ENCODE assay signal across 23 cellular contexts in genomic region chr12:124816295-124816854, GRCh38.
"Had no signal": no experiment of that assay in that cellular context is flagged by ENCODE, and none has a peak within 500 bp of the region (broad histone marks: within the 10 kb centered on the region; RNA-seq: fewer than 3 reads in every experiment).

No MANE protein-coding gene starts in this region.

- H3K9me3 ChIP-seq: psoas muscle, suprapubic skin had no signal

- H3K27ac Mint-ChIP-seq: activated CD4-positive, alpha-beta T cell treated with anti-CD3 and anti-CD28 coated beads, Interleukin-2, amount 10 ng/mL, durations not matched to agents 24 days and 14 days; activated CD8-positive, alpha-beta T cell treated with anti-CD3 and anti-CD28 coated beads, Interleukin-2, amount 10 ng/mL, durations not matched to agents 7 days and 5 days; activated T-cell treated with anti-CD3 and anti-CD28 coated beads, Interleukin-2, amount 50 U/mL, for 24 hours; activated T-helper 2 cell treated with anti-CD3 and anti-CD28 coated beads, Interferon-gamma antibody, Interleukin-2, Interleukin-4, amounts not matched to agents 10 μg/mL and 5 μg/mL and 100 μg/mL, durations not matched to agents 14 hours and 24 hours and 36 hours; natural killer cell treated with Interleukin-12 subunit alpha and Interleukin-12 subunit beta and Interleukin-15 and Interleukin-18, amount 100 ng/mL, for 72 hours; type B pancreatic cell had no signal

- H3K4me3 Mint-ChIP-seq: activated CD4-positive, alpha-beta T cell treated with anti-CD3 and anti-CD28 coated beads, Interleukin-2, amount 10 ng/mL, durations not matched to agents 24 days and 14 days; activated CD8-positive, alpha-beta T cell treated with anti-CD3 and anti-CD28 coated beads, Interleukin-2, amount 10 ng/mL, durations not matched to agents 7 days and 5 days; activated T-cell treated with anti-CD3 and anti-CD28 coated beads, Interleukin-2, amount 50 U/mL, for 24 hours; natural killer cell treated with Interleukin-12 subunit alpha and Interleukin-12 subunit beta and Interleukin-15 and Interleukin-18, amount 100 ng/mL, for 72 hours; stimulated activated naive CD8-positive, alpha-beta T cell treated with anti-CD3 and anti-CD28 coated beads, Interleukin-15, amount 100 ng/mL, for 72 hours; type B pancreatic cell had no signal

- H3K27me3 Mint-ChIP-seq: activated CD4-positive, alpha-beta T cell treated with anti-CD3 and anti-CD28 coated beads, Interleukin-2, amount 10 ng/mL, durations not matched to agents 24 days and 14 days; activated T-cell treated with anti-CD3 and anti-CD28 coated beads, Interleukin-2, amount 50 U/mL, for 24 hours; stimulated activated naive CD8-positive, alpha-beta T cell treated with anti-CD3 and anti-CD28 coated beads, Interleukin-15, amount 100 ng/mL, for 72 hours; type B pancreatic cell had no signal

- H3K9me3 Mint-ChIP-seq: activated CD4-positive, alpha-beta T cell treated with anti-CD3 and anti-CD28 coated beads, Interleukin-2, amount 10 ng/mL, durations not matched to agents 24 days and 14 days; activated T-cell treated with anti-CD3 and anti-CD28 coated beads, Interleukin-2, amount 50 U/mL, for 24 hours; activated T-helper 2 cell treated with anti-CD3 and anti-CD28 coated beads, Interferon-gamma antibody, Interleukin-2, Interleukin-4, amounts not matched to agents 10 μg/mL and 5 μg/mL and 100 μg/mL, durations not matched to agents 14 hours and 24 hours and 36 hours; natural killer cell treated with Interleukin-12 subunit alpha and Interleukin-12 subunit beta and Interleukin-15 and Interleukin-18, amount 100 ng/mL, for 72 hours; stimulated activated naive CD8-positive, alpha-beta T cell treated with anti-CD3 and anti-CD28 coated beads, Interleukin-15, amount 100 ng/mL, for 72 hours; type B pancreatic cell had no signal

- H3K27me3 ChIP-seq: foreskin keratinocyte, suprapubic skin had no signal

- H3K4me3 ChIP-seq: lung, psoas muscle, suprapubic skin had no signal

- H3K36me3 Mint-ChIP-seq: natural killer cell treated with Interleukin-12 subunit alpha and Interleukin-12 subunit beta and Interleukin-15 and Interleukin-18, amount 100 ng/mL, for 72 hours had no signal

- H3K27ac ChIP-seq: epithelial cell of prostate, foreskin keratinocyte, psoas muscle, suprapubic skin had no signal

- ATAC-seq: activated CD8-positive, alpha-beta T cell treated with anti-CD3 and anti-CD28 coated beads, Interleukin-2, amount 10 ng/mL, durations not matched to agents 7 days and 5 days; foreskin keratinocyte; left colon; natural killer cell treated with Interleukin-12 subunit alpha and Interleukin-12 subunit beta and Interleukin-15 and Interleukin-18, amount 100 ng/mL, for 72 hours; psoas muscle; right cardiac atrium; SK-N-SH treated with all-trans-retinoic acid at 6 μM for 48 hours; stimulated activated naive CD8-positive, alpha-beta T cell treated with anti-CD3 and anti-CD28 coated beads, Interleukin-15, amount 100 ng/mL, for 72 hours had no signal

- DNase-seq: activated CD4-positive, alpha-beta T cell treated with anti-CD3 and anti-CD28 coated beads, Interleukin-2, amount 10 ng/mL, durations not matched to agents 24 days and 14 days; activated CD8-positive, alpha-beta T cell treated with anti-CD3 and anti-CD28 coated beads, Interleukin-2, amount 10 ng/mL, durations not matched to agents 7 days and 5 days; activated naive CD4-positive, alpha-beta T cell treated with anti-CD3 and anti-CD28 coated beads, Interleukin-2, amount 50 U/mL, for 16 hours; activated T-cell treated with anti-CD3 and anti-CD28 coated beads, Interleukin-2, amount 50 U/mL, for 24 hours; dermis blood vessel endothelial cell; foreskin keratinocyte; hippocampal formation; left colon; psoas muscle; small intestine; stimulated activated CD4-positive, alpha-beta T cell treated with anti-CD3 and anti-CD28 coated beads, Interleukin-15, amount 100 ng/mL, for 24 hours; stimulated activated CD4-positive, alpha-beta T cell treated with anti-CD3 and anti-CD28 coated beads, Interleukin-2, amount 100 ng/mL, for 48 hours; stimulated activated naive CD8-positive, alpha-beta T cell treated with anti-CD3 and anti-CD28 coated beads, Interleukin-15, amount 100 ng/mL, for 72 hours; T-helper 1 cell; T-helper 9 cell had no signal

- H3K4me1 ChIP-seq: foreskin keratinocyte, psoas muscle, suprapubic skin had no signal

- H3K4me1 Mint-ChIP-seq: activated CD4-positive, alpha-beta T cell treated with anti-CD3 and anti-CD28 coated beads, Interleukin-2, amount 10 ng/mL, durations not matched to agents 24 days and 14 days; stimulated activated naive CD8-positive, alpha-beta T cell treated with anti-CD3 and anti-CD28 coated beads, Interleukin-15, amount 100 ng/mL, for 72 hours had no signal
